ENCODE assay signal across 8 cellular contexts in the genomic region with DNA sequence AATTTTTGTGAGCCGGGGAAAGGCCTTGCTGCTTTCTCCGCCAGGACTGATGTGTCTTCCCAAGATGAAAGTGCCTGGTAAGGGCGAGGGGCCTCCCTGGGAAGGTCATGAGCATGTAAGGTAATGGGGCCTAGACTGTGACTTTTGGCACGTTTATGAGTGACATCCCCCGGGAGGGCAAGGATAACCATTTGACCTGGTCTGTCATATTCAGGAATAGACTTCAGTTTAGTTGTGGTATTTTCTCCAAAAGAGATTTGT. TPM values are rescaled to one million over a fixed set of nuclear protein-coding genes. Genes with fewer than 3 reads are reported as not detected.
DNase-seq lines count a peak whose midpoint lies in the region; ATAC-seq and TF ChIP-seq lines count a peak whose summit lies in the region.

No MANE protein-coding gene starts in this region.

- H3K79me2 ChIP-seq in Loucy (ENCODE audit: insufficient read depth, low read length) (peaks cover 56% of the 10 kb centered on the region), smooth muscle cell (ENCODE audit: low read depth) (peaks cover 58% of the 10 kb centered on the region)

- no peak for ATAC-seq in HG02798 (IDR thresholded peaks at IDR 0.05; ENCODE audit: poor library complexity, unreplicated experiment)

- H3K4me2 ChIP-seq in Loucy (ENCODE audit: low read depth, low read length, poor library complexity, severe bottlenecking) (peak overlapping the region; percentile 95), smooth muscle cell (peak overlapping the region; percentile 86)

- TF ChIP-seq CTCF in Loucy (conservative IDR thresholded peaks at IDR 0.05; ENCODE audit: low read length) = no peak
- no peak for TF ChIP-seq CTCF in smooth muscle cell (IDR thresholded peaks at IDR 0.05; ENCODE audit: borderline replicate concordance, insufficient read depth, poor library complexity, severe bottlenecking)

- peak overlapping the region; percentile 95 for H3K27ac ChIP-seq in iPS-18a (ENCODE audit: low read length)
- peak overlapping the region; percentile 90 for H3K27ac ChIP-seq in smooth muscle cell (ENCODE audit: low read depth)

- H3K9ac ChIP-seq in Loucy (ENCODE audit: low read depth, low read length, poor library complexity, severe bottlenecking) (peak overlapping the region; percentile 98), adipocyte (ENCODE audit: low read length) (peak overlapping the region; percentile 100), iPS-18a (ENCODE audit: low read length) (peak overlapping the region; percentile 100), smooth muscle cell (ENCODE audit: low read depth) (peak overlapping the region; percentile 91)

- H3K4me1 ChIP-seq in Loucy (ENCODE audit: insufficient read depth, low read length, poor library complexity, severe bottlenecking) = peaks cover 24% of the 10 kb centered on the region
- peaks cover 40% of the 10 kb centered on the region for H3K4me1 ChIP-seq in adipocyte (ENCODE audit: control insufficient read depth, insufficient read depth, low read length)
- peaks cover 9% of the 10 kb centered on the region for H3K4me1 ChIP-seq in iPS-18a (ENCODE audit: control insufficient read depth, low read depth, low read length)
- peaks cover 24% of the 10 kb centered on the region for H3K4me1 ChIP-seq in smooth muscle cell (ENCODE audit: low read depth)

- 14% methylated on average over 5 of the region's 5 CpGs for WGBS in smooth muscle cell (ENCODE audit: low lambda C conversion rate)

- DNase-seq in activated CD8-positive, alpha-beta memory T cell treated with anti-CD3 and anti-CD28 coated beads, Interleukin-2, amount 50 U/mL, for 48 hours = peak; percentile 73
- no peak for DNase-seq in activated CD8-positive, alpha-beta memory T cell treated with anti-CD3 and anti-CD28 coated beads, Interleukin-2, amount 50 U/mL, for 4 hours
- DNase-seq in adipocyte (ENCODE audit: low read depth) (peak; percentile 54), smooth muscle cell (lab: John Stamatoyannopoulos, UW; ENCODE audit: unreplicated experiment) (no peak)
- no peak for DNase-seq in activated CD4-positive, CD25-positive, alpha-beta regulatory T cell (lab: John Stamatoyannopoulos, UW)

- no peaks in the 10 kb centered on the region for H3F3A ChIP-seq in Loucy (ENCODE audit: low read depth)
- no peaks in the 10 kb centered on the region for H3F3A ChIP-seq in smooth muscle cell (ENCODE audit: low read depth)

- H3K9me3 ChIP-seq in Loucy (ENCODE audit: insufficient read depth, low read depth, low read length) (no peaks in the 10 kb centered on the region), adipocyte (ENCODE audit: control insufficient read depth, low read length) (no peaks in the 10 kb centered on the region), iPS-18a (ENCODE audit: control insufficient read depth, low read depth, low read length) (no peaks in the 10 kb centered on the region), smooth muscle cell (replicated peaks; ENCODE audit: low read depth) (no peaks in the 10 kb centered on the region)

- peaks cover under 1% of the 10 kb centered on the region; the same call in 1 of the 2 replicates for H3K36me3 ChIP-seq in Loucy (ENCODE audit: insufficient read depth, low read length)
- no peaks in the 10 kb centered on the region for H3K36me3 ChIP-seq in adipocyte (ENCODE audit: control insufficient read depth, insufficient read depth, low read length, severe bottlenecking)
- peaks cover 12% of the 10 kb centered on the region for H3K36me3 ChIP-seq in iPS-18a (ENCODE audit: control insufficient read depth, low read depth, low read length)
- H3K36me3 ChIP-seq in smooth muscle cell (ENCODE audit: low read depth) = no peaks in the 10 kb centered on the region

- peak overlapping the region; percentile 89 for H2AFZ ChIP-seq in Loucy (ENCODE audit: low read length)
- H2AFZ ChIP-seq in smooth muscle cell (ENCODE audit: low read depth) = peak overlapping the region; percentile 83

- H3K9me2 ChIP-seq in Loucy (replicated peaks; ENCODE audit: low read depth, low read length) = no peaks in the 10 kb centered on the region

- H4K20me1 ChIP-seq in Loucy (ENCODE audit: insufficient read depth, low read length, poor library complexity, severe bottlenecking) = peaks cover 39% of the 10 kb centered on the region
- peaks cover 38% of the 10 kb centered on the region for H4K20me1 ChIP-seq in smooth muscle cell (ENCODE audit: low read depth)

- H3K4me3 ChIP-seq in Loucy (ENCODE audit: low read length, poor library complexity, severe bottlenecking) = peak overlapping the region; percentile 98
- H3K4me3 ChIP-seq in adipocyte (ENCODE audit: low read length) = peak overlapping the region; percentile 92
- H3K4me3 ChIP-seq in iPS-18a (ENCODE audit: low read length) = peak overlapping the region; percentile 97
- H3K4me3 ChIP-seq in smooth muscle cell = peak overlapping the region; percentile 96

- H3K27me3 ChIP-seq in Loucy (ENCODE audit: insufficient read depth, low read length, poor library complexity, severe bottlenecking) = peaks cover 4% of the 10 kb centered on the region
- H3K27me3 ChIP-seq in adipocyte (replicated peaks; ENCODE audit: control insufficient read depth, insufficient read depth, low read length) = no peaks in the 10 kb centered on the region
- no peaks in the 10 kb centered on the region for H3K27me3 ChIP-seq in iPS-18a (ENCODE audit: control insufficient read depth, insufficient read depth, low read length)
- no peaks in the 10 kb centered on the region for H3K27me3 ChIP-seq in smooth muscle cell (ENCODE audit: low read depth)

RNA-seq across cellular contexts. Expression of a gene that starts 0.6 kb away (rescaled TPM):
- 181 and 185 TPM in 2 replicates for total RNA-seq in smooth muscle cell
- polyA plus RNA-seq in smooth muscle cell = 198 and 229 TPM in 2 replicates

RNA-seq across cellular contexts. Expression of a gene that starts 23.5 kb away (rescaled TPM):
- total RNA-seq in smooth muscle cell = 10.2 and 19.3 TPM in 2 replicates
- 47.3 and 60.0 TPM in 2 replicates for polyA plus RNA-seq in smooth muscle cell

Comparison
In these comparisons a context has a peak if more than half of its experiments do, and no peak if none do; other contexts are left out.
1. DNase-seq: peak in activated CD8-positive, alpha-beta memory T cell treated with anti-CD3 and anti-CD28 coated beads, Interleukin-2, amount 50 U/mL, for 48 hours (single experiment) and adipocyte (single experiment); none in activated CD8-positive, alpha-beta memory T cell treated with anti-CD3 and anti-CD28 coated beads, Interleukin-2, amount 50 U/mL, for 4 hours (single experiment), smooth muscle cell (single experiment) and activated CD4-positive, CD25-positive, alpha-beta regulatory T cell (0 of 4).
2. Peak in every context shown above with its lines, with median percentiles within 50 percentile points of each other: H3K4me3 ChIP-seq and H3K9ac ChIP-seq.